Comparison of ENCODE assay signal across 19 cellular contexts in the genomic region with DNA sequence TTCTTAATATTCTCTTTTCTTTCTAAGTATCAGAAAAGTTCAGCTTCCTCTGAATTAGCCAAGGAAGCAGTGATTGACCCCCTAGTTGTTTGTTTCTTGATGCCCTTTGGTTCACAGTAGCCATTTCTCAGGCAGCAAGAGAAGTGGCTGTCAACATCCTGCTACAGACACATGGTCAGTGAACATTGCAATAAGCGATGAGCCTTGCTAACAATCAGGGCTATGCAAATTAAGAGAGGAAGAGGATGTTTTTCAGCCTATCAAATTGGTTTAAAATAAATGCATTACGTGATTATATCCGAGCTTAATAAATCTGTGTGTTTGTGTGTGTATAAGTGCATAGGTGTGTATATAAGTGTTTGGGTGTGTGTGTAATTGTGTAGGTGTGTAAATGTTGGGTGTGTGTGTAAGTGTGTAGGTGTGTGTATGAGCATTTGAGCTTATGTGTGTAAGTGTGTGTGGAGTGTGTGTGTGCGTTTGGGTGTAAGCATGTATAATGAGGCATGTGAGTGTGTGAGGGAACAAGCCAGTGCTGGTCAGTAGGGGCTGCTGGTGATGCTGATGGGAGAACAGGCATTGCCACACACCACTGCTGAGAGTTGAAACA.
"Had no signal": no experiment of that assay in that cellular context is flagged by ENCODE, and none has a peak within 500 bp of the region (broad histone marks: within the 10 kb centered on the region; RNA-seq: fewer than 3 reads in every experiment).

No MANE protein-coding gene starts in this region.

- H3K9me3 ChIP-seq: upper lobe of left lung had no signal

- H3K27me3 ChIP-seq: brain microvascular endothelial cell, sigmoid colon, upper lobe of left lung had no signal

- DNase-seq: activated CD4-positive, alpha-beta T cell treated with anti-CD3 and anti-CD28 coated beads, Interleukin-2, amount 10 ng/mL, durations not matched to agents 24 days and 14 days; activated effector memory CD4-positive, alpha-beta T cell treated with Interleukin-2 at 50 U/mL for 16 hours; activated T-cell treated with anti-CD3 and anti-CD28 coated beads, Interleukin-2, amount 50 U/mL, for 24 hours; brain microvascular endothelial cell; cerebellar nuclear complex; dermis blood vessel endothelial cell; endodermal cell; erythroblast; hippocampal formation; nucleus accumbens; sigmoid colon; stimulated activated CD4-positive, alpha-beta T cell treated with anti-CD3 and anti-CD28 coated beads, Interleukin-2, amount 100 ng/mL, for 48 hours; stimulated activated CD8-positive, alpha-beta memory T cell treated with anti-CD3 and anti-CD28 coated beads, Interleukin-4, amount 100 ng/mL, for 48 hours; upper lobe of left lung; WERI-Rb-1 had no signal

- H3K27ac ChIP-seq: brain microvascular endothelial cell, sigmoid colon, upper lobe of left lung, WERI-Rb-1 had no signal

- H3K4me3 Mint-ChIP-seq: activated CD4-positive, alpha-beta T cell treated with anti-CD3 and anti-CD28 coated beads, Interleukin-2, amount 10 ng/mL, durations not matched to agents 24 days and 14 days; activated T-cell treated with anti-CD3 and anti-CD28 coated beads, Interleukin-2, amount 50 U/mL, for 24 hours; endodermal cell; mesothelial cell of epicardium; stimulated activated naive CD8-positive, alpha-beta T cell treated with anti-CD3 and anti-CD28 coated beads, Interleukin-15, Interleukin-2, amounts not matched to agents 100 ng/mL and 50 ng/mL, for 24 hours had no signal

- H3K36me3 ChIP-seq: brain microvascular endothelial cell, sigmoid colon, upper lobe of left lung, WERI-Rb-1 had no signal

- H3K27me3 Mint-ChIP-seq: progenitor cell of endocrine pancreas had no signal

- ATAC-seq: activated naive CD4-positive, alpha-beta T cell treated with anti-CD3 and anti-CD28 coated beads, Interleukin-2, amount 50 U/mL, for 72 hours had no signal

- H3K27ac Mint-ChIP-seq: activated CD4-positive, alpha-beta T cell treated with anti-CD3 and anti-CD28 coated beads, Interleukin-2, amount 10 ng/mL, durations not matched to agents 24 days and 14 days; activated naive CD4-positive, alpha-beta T cell treated with anti-CD3 and anti-CD28 coated beads, Interleukin-2, amount 50 U/mL, for 72 hours; activated T-cell treated with anti-CD3 and anti-CD28 coated beads, Interleukin-2, amount 50 U/mL, for 24 hours; endodermal cell; mesothelial cell of epicardium; progenitor cell of endocrine pancreas; stimulated activated naive CD8-positive, alpha-beta T cell treated with anti-CD3 and anti-CD28 coated beads, Interleukin-15, Interleukin-2, amounts not matched to agents 100 ng/mL and 50 ng/mL, for 24 hours had no signal

- H3K4me3 ChIP-seq: sigmoid colon, upper lobe of left lung had no signal

- H3K36me3 Mint-ChIP-seq: mesothelial cell of epicardium had no signal
